10 cellular contexts compared by ENCODE assay signal in the genomic region with DNA sequence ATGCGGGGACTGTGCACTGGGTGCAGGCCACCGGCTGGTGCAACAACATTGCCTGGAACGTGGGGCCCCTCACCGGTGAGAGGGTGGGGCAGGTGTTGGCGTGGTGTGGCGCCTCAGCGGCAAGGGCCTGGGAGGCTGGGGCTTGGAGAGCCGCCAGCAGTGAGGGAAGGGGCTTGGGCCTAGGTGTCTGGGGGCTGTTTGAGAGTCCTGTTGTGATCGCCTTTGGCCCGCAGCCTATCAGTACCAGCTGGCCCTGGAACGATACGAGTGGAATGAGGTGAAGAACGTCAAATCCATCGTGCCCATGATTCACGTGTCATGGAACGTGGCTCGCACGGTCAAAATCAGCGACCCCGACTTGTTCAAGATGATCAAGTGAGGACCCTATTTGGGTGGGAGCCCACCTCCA. TPM values are rescaled to one million over a fixed set of nuclear protein-coding genes. Genes with fewer than 3 reads are reported as not detected.
DNase-seq lines count a peak whose midpoint lies in the region; ATAC-seq and TF ChIP-seq lines count a peak whose summit lies in the region.
"Had no signal": no experiment of that assay in that cellular context is flagged by ENCODE, and none has a peak within 500 bp of the region (broad histone marks: within the 10 kb centered on the region; RNA-seq: fewer than 3 reads in every experiment).

No MANE protein-coding gene starts in this region.

- CTCF ChIA-PET in activated CD8-positive, alpha-beta memory T cell treated with anti-CD3 and anti-CD28 coated beads, Interleukin-2, amount 10 ng/mL, durations not matched to agents 7 days and 5 days (lab: Charles Lee): interaction anchor here (1.0 to 1.8 kb wide), 2 partner anchors 27 to 31 kb away, joined by 5 to 6 read pairs; no protein-coding TSS in a partner anchor

- H3K27me3 Mint-ChIP-seq in activated CD8-positive, alpha-beta memory T cell treated with anti-CD3 and anti-CD28 coated beads, Interleukin-2, amount 10 ng/mL, durations not matched to agents 7 days and 5 days: no peaks in the 10 kb centered on the region
- no peaks in the 10 kb centered on the region for H3K27me3 Mint-ChIP-seq in T-helper 17 cell

- TF ChIP-seq POLR2A in esophagus muscularis mucosa (IDR thresholded peaks at IDR 0.05; ENCODE audit: low read depth): no peak
- no peak for TF ChIP-seq POLR2A in sigmoid colon (IDR thresholded peaks at IDR 0.05)

- no peaks in the 10 kb centered on the region for H3K9me3 Mint-ChIP-seq in activated CD8-positive, alpha-beta memory T cell treated with anti-CD3 and anti-CD28 coated beads, Interleukin-2, amount 10 ng/mL, durations not matched to agents 7 days and 5 days (ENCODE audit: low read depth)

- in situ Hi-C loops in brain microvascular endothelial cell (cut with HindIII; ENCODE audit: low pct_ligation_motif_present, low sequenced_read_pairs): no loop called here

- TF ChIP-seq CTCF in esophagus muscularis mucosa (IDR thresholded peaks at IDR 0.05): no peak
- TF ChIP-seq CTCF in sigmoid colon (IDR thresholded peaks at IDR 0.05): no peak
- TF ChIP-seq CTCF in brain microvascular endothelial cell (IDR thresholded peaks at IDR 0.05; ENCODE audit: low read depth, low read length, missing control alignments): no peak

- H3K4me1 ChIP-seq in esophagus muscularis mucosa: peaks cover 32 to 52% (median 43%) of the 10 kb centered on the region in 4 donors
- H3K4me1 ChIP-seq in sigmoid colon: peaks cover 0 to 39% (median 33%) of the 10 kb centered on the region in 4 donors

- H3K4me3 Mint-ChIP-seq in activated CD8-positive, alpha-beta memory T cell treated with anti-CD3 and anti-CD28 coated beads, Interleukin-2, amount 10 ng/mL, durations not matched to agents 7 days and 5 days: peak overlapping the region; percentile 89
- peak overlapping the region; percentile 82 for H3K4me3 Mint-ChIP-seq in T-helper 17 cell

- H3K27ac Mint-ChIP-seq in activated CD8-positive, alpha-beta memory T cell treated with anti-CD3 and anti-CD28 coated beads, Interleukin-2, amount 10 ng/mL, durations not matched to agents 7 days and 5 days: peak overlapping the region; percentile 66
- H3K27ac Mint-ChIP-seq in T-helper 17 cell: peak overlapping the region; percentile 81

- TF ChIP-seq EP300 in esophagus muscularis mucosa (IDR thresholded peaks at IDR 0.05) (no peak), sigmoid colon (IDR thresholded peaks at IDR 0.05) (no peak)

- H3K4me3 ChIP-seq in esophagus muscularis mucosa (no peak overlapping the region), sigmoid colon (no peak overlapping the region), brain microvascular endothelial cell (ENCODE audit: low read depth, low read length) (no peak overlapping the region)

- peaks cover 48% of the 10 kb centered on the region for H3K4me1 Mint-ChIP-seq in activated CD8-positive, alpha-beta memory T cell treated with anti-CD3 and anti-CD28 coated beads, Interleukin-2, amount 10 ng/mL, durations not matched to agents 7 days and 5 days
- H3K4me1 Mint-ChIP-seq in T-helper 17 cell: peaks cover 13% of the 10 kb centered on the region

- H3K27me3 ChIP-seq in esophagus muscularis mucosa (no peaks in the 10 kb centered on the region), sigmoid colon (no peaks in the 10 kb centered on the region), brain microvascular endothelial cell (replicated peaks) (no peaks in the 10 kb centered on the region)
- H3K27me3 ChIP-seq: ascending aorta had no signal

- intact Hi-C loops in esophagus muscularis mucosa (cut with DNase I) (no loop called here), sigmoid colon (cut with DNase I) (loop anchor here (10.0 kb wide), 1 partner anchor 267 kb away; a partner anchor contains a TSS)

- no peak for ATAC-seq in activated CD8-positive, alpha-beta memory T cell treated with anti-CD3 and anti-CD28 coated beads, Interleukin-2, amount 10 ng/mL, durations not matched to agents 7 days and 5 days
- no peak for ATAC-seq in T-helper 17 cell
- no peak for ATAC-seq in GM18861 (IDR thresholded peaks at IDR 0.05; ENCODE audit: unreplicated experiment)

- H3K27ac ChIP-seq in esophagus muscularis mucosa (replicated peaks in 1 of 4) (peak overlapping the region in 3 of 4 donors; percentile 42 to 57 (median 51)), sigmoid colon (peak overlapping the region in 3 of 4 donors; percentile 4 to 64 (median 61)), brain microvascular endothelial cell (no peak overlapping the region)
- H3K27ac ChIP-seq: ascending aorta had no signal

- H3K9me3 ChIP-seq in T-helper 17 cell (ENCODE audit: control insufficient read depth, low read length, poor library complexity, severe bottlenecking) (no peaks in the 10 kb centered on the region), esophagus muscularis mucosa (no peaks in the 10 kb centered on the region), sigmoid colon (no peaks in the 10 kb centered on the region)
- H3K9me3 ChIP-seq: ascending aorta had no signal

- peaks cover 2% of the 10 kb centered on the region for H3K36me3 Mint-ChIP-seq in activated CD8-positive, alpha-beta memory T cell treated with anti-CD3 and anti-CD28 coated beads, Interleukin-2, amount 10 ng/mL, durations not matched to agents 7 days and 5 days
- H3K36me3 Mint-ChIP-seq in T-helper 17 cell (ENCODE audit: low read depth): no peaks in the 10 kb centered on the region

- H3K36me3 ChIP-seq in esophagus muscularis mucosa (peaks cover 51 to 66% (median 59%) of the 10 kb centered on the region in 4 donors), sigmoid colon (peaks cover 40 to 67% (median 47%) of the 10 kb centered on the region in 4 donors), brain microvascular endothelial cell (replicated peaks) (peaks cover 49% of the 10 kb centered on the region)

- DNase-seq in activated CD8-positive, alpha-beta memory T cell treated with anti-CD3 and anti-CD28 coated beads, Interleukin-2, amount 10 ng/mL, durations not matched to agents 7 days and 5 days: no peak
- DNase-seq in activated CD8-positive, alpha-beta memory T cell treated with anti-CD3 and anti-CD28 coated beads for 24 hours: no peak
- DNase-seq in T-helper 17 cell (no peak), esophagus muscularis mucosa (ENCODE audit: extremely low spot score) (no peak), sigmoid colon (peak; percentile 76), NCI-H2171 treated with DMSO at 0.1 percent for 48 hours (lab: John Stamatoyannopoulos, UW) (no peak), brain microvascular endothelial cell (no peak)
- DNase-seq: SIG-M5 had no signal

- 68% methylated on average over 17 of the region's 20 CpGs for WGBS in esophagus muscularis mucosa
- 70 to 81% methylated on average over 20 of the region's 20 CpGs for WGBS in sigmoid colon, 2 donors

RNA-seq across cellular contexts. Expression of a gene that starts 2.6 kb away (rescaled TPM):
- 1 to 10 TPM in 1 of 2 experiments, under 1 TPM in 1; 0.84 to 1.2 TPM for total RNA-seq in activated CD8-positive, alpha-beta memory T cell treated with anti-CD3 and anti-CD28 coated beads, Interleukin-2, amount 10 ng/mL, durations not matched to agents 7 days and 5 days
- total RNA-seq in T-helper 17 cell (10 to 100 TPM; 31.0 to 31.3 TPM), esophagus muscularis mucosa (10 to 100 TPM; 13.3 to 45.9 (median 42.5) TPM), sigmoid colon (10 to 100 TPM in 3 of 4 donors, 1 to 10 TPM in 1; 6.8 to 19.9 (median 10.5) TPM)
- polyA plus RNA-seq in sigmoid colon: 10 to 100 TPM in 1 of 3 donors, 1 to 10 TPM in 2; 2.4 to 11.4 (median 9.0) TPM

RNA-seq across cellular contexts. Expression of a gene that starts 5.1 kb away (rescaled TPM):
- 10 to 100 TPM; 86.0 to 95.8 TPM for total RNA-seq in activated CD8-positive, alpha-beta memory T cell treated with anti-CD3 and anti-CD28 coated beads, Interleukin-2, amount 10 ng/mL, durations not matched to agents 7 days and 5 days
- total RNA-seq in T-helper 17 cell (10 to 100 TPM; 26.8 to 30.3 TPM), esophagus muscularis mucosa (100 to 1,000 TPM in 2 of 4 donors, 10 to 100 TPM in 2; 61.4 to 110 (median 102) TPM), sigmoid colon (100 to 1,000 TPM in 3 of 4 donors, 10 to 100 TPM in 1; 92.4 to 206 (median 106) TPM)
- polyA plus RNA-seq in sigmoid colon: 100 to 1,000 TPM in 2 of 3 donors, 10 to 100 TPM in 1; 99.4 to 148 (median 138) TPM

RNA-seq across cellular contexts. Expression of a gene that starts 5.5 kb away (rescaled TPM):
- 1 to 10 TPM; 6.4 to 8.2 TPM for total RNA-seq in activated CD8-positive, alpha-beta memory T cell treated with anti-CD3 and anti-CD28 coated beads, Interleukin-2, amount 10 ng/mL, durations not matched to agents 7 days and 5 days
- total RNA-seq in T-helper 17 cell: 10 to 100 TPM in 1 of 2 donors, 1 to 10 TPM in 1; 9.3 to 14.9 TPM
- 10 to 100 TPM; 11.6 to 14.9 (median 12.0) TPM for total RNA-seq in esophagus muscularis mucosa
- total RNA-seq in sigmoid colon: 10 to 100 TPM in 2 of 4 donors, 1 to 10 TPM in 2; 7.1 to 14.4 (median 10.7) TPM
- 1 to 10 TPM; 4.2 to 8.6 (median 4.6) TPM for polyA plus RNA-seq in sigmoid colon

RNA-seq across cellular contexts. Expression of a gene that starts 18.2 kb away (rescaled TPM):
- 10 to 100 TPM; 15.5 to 31.9 TPM for total RNA-seq in activated CD8-positive, alpha-beta memory T cell treated with anti-CD3 and anti-CD28 coated beads, Interleukin-2, amount 10 ng/mL, durations not matched to agents 7 days and 5 days
- 100 to 1,000 TPM; 207 to 231 TPM for total RNA-seq in T-helper 17 cell
- total RNA-seq in esophagus muscularis mucosa: 100 to 1,000 TPM in 1 of 4 donors, 10 to 100 TPM in 3; 10.8 to 101 (median 15.1) TPM
- 10 to 100 TPM in 1 of 4 donors, 1 to 10 TPM in 3; 6.1 to 11.6 (median 8.5) TPM for total RNA-seq in sigmoid colon
- polyA plus RNA-seq in sigmoid colon: 10 to 100 TPM in 1 of 3 donors, 1 to 10 TPM in 2; 5.5 to 19.4 (median 6.0) TPM

RNA-seq across cellular contexts. Expression of a gene that starts 36.3 kb away (rescaled TPM):
- 100 to 1,000 TPM; 139 to 147 TPM for total RNA-seq in activated CD8-positive, alpha-beta memory T cell treated with anti-CD3 and anti-CD28 coated beads, Interleukin-2, amount 10 ng/mL, durations not matched to agents 7 days and 5 days
- total RNA-seq in T-helper 17 cell (100 to 1,000 TPM; 219 TPM), esophagus muscularis mucosa (100 to 1,000 TPM in 3 of 4 donors, 10 to 100 TPM in 1; 82.7 to 139 (median 111) TPM), sigmoid colon (100 to 1,000 TPM in 3 of 4 donors, 10 to 100 TPM in 1; 97.2 to 147 (median 117) TPM)
- polyA plus RNA-seq in sigmoid colon: 10 to 100 TPM; 33.8 to 88.9 (median 47.4) TPM
